In genomic region chr1:6570066-6570465, GRCh38 we compare ENCODE assay signal across 27 cellular contexts. TPM values are rescaled to one million over a fixed set of nuclear protein-coding genes. Genes with fewer than 3 reads are reported as not detected.
"Had no signal": no experiment of that assay in that cellular context is flagged by ENCODE, and none has a peak within 500 bp of the region (broad histone marks: within the 10 kb centered on the region; RNA-seq: fewer than 3 reads in every experiment).

No MANE protein-coding gene starts in this region.

- H3K9me3 ChIP-seq: heart left ventricle, mucosa of descending colon, neutrophil, right lobe of liver, thoracic aorta had no signal

- H3K27ac ChIP-seq: dorsolateral prefrontal cortex, heart left ventricle, hepatocyte, neutrophil, parathyroid adenoma, right lobe of liver, thoracic aorta, tibial nerve, upper lobe of left lung had no signal

- H3K9ac ChIP-seq: parathyroid adenoma had no signal

- H3K4me3 ChIP-seq: dorsolateral prefrontal cortex, heart left ventricle, hepatocyte, lung, mucosa of descending colon, right lobe of liver, thoracic aorta, tibial nerve, upper lobe of left lung had no signal

- H3K27me3 ChIP-seq: dorsolateral prefrontal cortex, heart left ventricle, right lobe of liver, tibial nerve, upper lobe of left lung had no signal

- DNase-seq: dorsolateral prefrontal cortex; effector CD4-positive, alpha-beta T cell; heart left ventricle; kidney; mesenchymal stem cell; mucosa of descending colon; naive B cell; right lobe of liver; small intestine; stimulated activated CD4-positive, alpha-beta T cell treated with anti-CD3 and anti-CD28 coated beads, Interleukin-15, amount 100 ng/mL, for 24 hours; stimulated activated CD4-positive, alpha-beta T cell treated with anti-CD3 and anti-CD28 coated beads, Interleukin-2, amount 100 ng/mL, for 48 hours; stimulated activated naive B cell treated with anti-CD40 and anti-IgM and Interleukin-4, amounts not matched to agents 10 μg/mL and 1 μg/mL and 100 μg/mL, for 72 hours; upper lobe of left lung had no signal

- H3K79me2 ChIP-seq: hepatocyte, parathyroid adenoma had no signal

- ATAC-seq: heart left ventricle; left lobe of liver; mucosa of descending colon; natural killer cell treated with Interleukin-12 subunit alpha and Interleukin-12 subunit beta and Interleukin-15 and Interleukin-18, amount 100 ng/mL, for 72 hours; right lobe of liver; stimulated activated naive B cell treated with anti-CD40 and anti-IgM and Interleukin-4, amounts not matched to agents 10 μg/mL and 1 μg/mL and 100 μg/mL, for 72 hours had no signal

- H3K4me2 ChIP-seq: hepatocyte had no signal

- H2AFZ ChIP-seq: hepatocyte, parathyroid adenoma had no signal

- H3K36me3 ChIP-seq: heart left ventricle, neutrophil, right lobe of liver, thoracic aorta, tibial nerve, upper lobe of left lung had no signal

- H3K4me1 ChIP-seq: heart left ventricle, parathyroid adenoma, right lobe of liver, tibial nerve, upper lobe of left lung had no signal

RNA-seq across cellular contexts. Expression of gene TAS1R1, which starts 15.0 kb away (rescaled TPM):
- total RNA-seq: fibroblast of villous mesenchyme; frontal cortex; heart left ventricle; hepatocyte; kidney; liver; mesothelial cell of epicardium; natural killer cell treated with Interleukin-12 subunit alpha and Interleukin-12 subunit beta and Interleukin-15 and Interleukin-18, amount 100 ng/mL, for 72 hours; neural crest cell; progenitor cell of endocrine pancreas had no signal
